ENCODE assay signal across 8 cellular contexts in genomic region chr17:31549525-31550388, GRCh38.
DNase-seq lines count a peak whose midpoint lies in the region; ATAC-seq and TF ChIP-seq lines count a peak whose summit lies in the region.

No MANE protein-coding gene starts in this region.

- ATAC-seq in GM21786 (IDR thresholded peaks at IDR 0.05; ENCODE audit: unreplicated experiment): peak; percentile 70

- no peaks in the 10 kb centered on the region for H3K9me3 Mint-ChIP-seq in nephron

- peak; percentile 82 for DNase-seq in DMS79 treated with DMSO at 0.1 percent for 48 hours (lab: John Stamatoyannopoulos, UW)
- peak; percentile 82 to 83 for DNase-seq in Kasumi-1 (lab: John Stamatoyannopoulos, UW)
- DNase-seq in RPMI7951 (ENCODE audit: low read depth): peak; percentile 86
- DNase-seq in activated T-helper 9 cell treated with anti-CD3 and anti-CD28 coated beads, Interleukin-2, amount 50 U/mL, for 16 hours (ENCODE audit: low read depth): peak; percentile 88
- DNase-seq in fibroblast of peridontal ligament (ENCODE audit: extremely low read depth): peak; percentile 93
- peak; percentile 86 for DNase-seq in stimulated activated naive CD4-positive, alpha-beta T cell treated with Interleukin-2 at 50 U/mL for 16 hours (lab: John Stamatoyannopoulos, UW)

- no peaks in the 10 kb centered on the region for H3K4me1 Mint-ChIP-seq in nephron

- H3K36me3 Mint-ChIP-seq in nephron (ENCODE audit: low read depth): no peaks in the 10 kb centered on the region

- peak overlapping the region; percentile 52 to 70 (median 63) for H3K27ac Mint-ChIP-seq in nephron

- peaks cover 17% of the 10 kb centered on the region for H3K27me3 Mint-ChIP-seq in nephron (ENCODE audit: low read depth)

- peak overlapping the region; percentile 72 to 89 (median 88) for H3K4me3 Mint-ChIP-seq in nephron

- TF ChIP-seq CTCF in nephron (IDR thresholded peaks at IDR 0.05; ENCODE audit: unreplicated experiment in 3 of 3): no peak

Comparison
In these comparisons a context has a peak if more than half of its experiments do, and no peak if none do; other contexts are left out.
1. Peak in every context shown above with its lines: DNase-seq and ATAC-seq.